13 cellular contexts compared by ENCODE assay signal in genomic region chr5:67193479-67193878, GRCh38.
DNase-seq lines count a peak whose midpoint lies in the region; ATAC-seq and TF ChIP-seq lines count a peak whose summit lies in the region.
"Had no signal": no experiment of that assay in that cellular context is flagged by ENCODE, and none has a peak within 500 bp of the region (broad histone marks: within the 10 kb centered on the region; RNA-seq: fewer than 3 reads in every experiment).

No MANE protein-coding gene starts in this region.

- H3K27me3 Mint-ChIP-seq in stimulated activated naive CD8-positive, alpha-beta T cell treated with anti-CD3 and anti-CD28 coated beads, Interleukin-15, Interleukin-2, amounts not matched to agents 100 ng/mL and 50 ng/mL, for 24 hours = no peaks in the 10 kb centered on the region
- H3K27me3 Mint-ChIP-seq in nephron (ENCODE audit: low read depth) = no peaks in the 10 kb centered on the region
- H3K27me3 Mint-ChIP-seq: T-cell had no signal

- H3K27ac Mint-ChIP-seq in stimulated activated naive CD8-positive, alpha-beta T cell treated with anti-CD3 and anti-CD28 coated beads, Interleukin-15, Interleukin-2, amounts not matched to agents 100 ng/mL and 50 ng/mL, for 24 hours = peak overlapping the region; percentile 69
- peak overlapping the region; percentile 80 to 94 (median 85) for H3K27ac Mint-ChIP-seq in nephron

- in situ Hi-C loops in GM13976 (cut with MboI; ENCODE audit: low sequenced_read_pairs, unreplicated experiment) = no loop called here

- H3K36me3 Mint-ChIP-seq in stimulated activated naive CD8-positive, alpha-beta T cell treated with anti-CD3 and anti-CD28 coated beads, Interleukin-15, Interleukin-2, amounts not matched to agents 100 ng/mL and 50 ng/mL, for 24 hours (ENCODE audit: low read depth) = peaks cover 13% of the 10 kb centered on the region
- H3K36me3 Mint-ChIP-seq in nephron (ENCODE audit: low read depth) = peaks cover 4% of the 10 kb centered on the region
- H3K36me3 Mint-ChIP-seq: T-cell had no signal

- ATAC-seq in stimulated activated naive CD8-positive, alpha-beta T cell treated with anti-CD3 and anti-CD28 coated beads, Interleukin-15, Interleukin-2, amounts not matched to agents 100 U/mL and 50 U/mL, for 24 hours = no peak
- ATAC-seq: T-cell had no signal

- H3K27ac ChIP-seq in cingulate gyrus (ENCODE audit: low read depth, low read length) = peak overlapping the region; percentile 78
- H3K27ac ChIP-seq: PC-9 had no signal

- TF ChIP-seq CTCF in nephron (IDR thresholded peaks at IDR 0.05; ENCODE audit: unreplicated experiment in 3 of 3) (no peak), GM20000 (IDR thresholded peaks at IDR 0.05; ENCODE audit: extremely low read depth, missing control alignments) (no peak), GM13976 (IDR thresholded peaks at IDR 0.05; ENCODE audit: borderline replicate concordance, control extremely low read depth, extremely low read depth, insufficient read depth, missing control alignments) (no peak)

- peaks cover 67% of the 10 kb centered on the region for H3K4me1 Mint-ChIP-seq in stimulated activated naive CD8-positive, alpha-beta T cell treated with anti-CD3 and anti-CD28 coated beads, Interleukin-15, Interleukin-2, amounts not matched to agents 100 ng/mL and 50 ng/mL, for 24 hours (ENCODE audit: low read depth)
- peaks cover 27% of the 10 kb centered on the region for H3K4me1 Mint-ChIP-seq in nephron

- no peak overlapping the region for H3K4me3 Mint-ChIP-seq in stimulated activated naive CD8-positive, alpha-beta T cell treated with anti-CD3 and anti-CD28 coated beads, Interleukin-15, Interleukin-2, amounts not matched to agents 100 ng/mL and 50 ng/mL, for 24 hours
- no peak overlapping the region for H3K4me3 Mint-ChIP-seq in nephron
- H3K4me3 Mint-ChIP-seq: T-cell had no signal

- DNase-seq in stimulated activated naive CD8-positive, alpha-beta T cell treated with anti-CD3 and anti-CD28 coated beads, Interleukin-15, Interleukin-2, amounts not matched to agents 100 U/mL and 50 U/mL, for 24 hours = no peak
- DNase-seq in GM20000 (ENCODE audit: low spot score) (no peak), NCI-H748 treated with DMSO at 0.1 percent for 48 hours (lab: John Stamatoyannopoulos, UW) (no peak), GM13976 (ENCODE audit: low spot score) (no peak), NCI-H526 (lab: John Stamatoyannopoulos, UW) (no peak)
- DNase-seq: amniotic stem cell, Calu3, NCI-H2171 treated with DMSO at 0.1 percent for 48 hours, PC-9, T-cell had no signal

- peaks cover 6% of the 10 kb centered on the region for H3K9me3 Mint-ChIP-seq in stimulated activated naive CD8-positive, alpha-beta T cell treated with anti-CD3 and anti-CD28 coated beads, Interleukin-15, Interleukin-2, amounts not matched to agents 100 ng/mL and 50 ng/mL, for 24 hours
- peaks cover 2% of the 10 kb centered on the region for H3K9me3 Mint-ChIP-seq in nephron
